17 cellular contexts compared by ENCODE assay signal in the genomic region with DNA sequence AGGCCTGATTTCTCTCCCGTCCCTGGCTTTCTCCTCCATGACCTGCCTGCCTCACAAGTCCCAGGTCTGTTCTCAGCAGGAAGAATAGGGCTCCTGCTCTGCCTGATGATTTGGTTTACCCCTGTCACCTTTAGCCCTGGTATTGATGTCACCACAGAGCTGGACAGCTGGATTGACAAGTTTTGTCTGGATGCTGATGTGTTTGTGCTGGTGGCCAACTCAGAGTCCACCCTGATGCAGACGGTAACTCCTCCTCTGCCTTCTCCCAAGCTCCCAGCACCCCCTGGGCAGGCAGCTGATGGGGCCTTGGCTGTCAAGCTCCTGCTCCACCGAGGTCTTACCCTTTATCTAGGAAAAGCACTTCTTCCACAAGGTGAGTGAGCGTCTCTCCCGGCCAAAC. TPM values are rescaled to one million over a fixed set of nuclear protein-coding genes. Genes with fewer than 3 reads are reported as not detected.
DNase-seq lines count a peak whose midpoint lies in the region; ATAC-seq, FAIRE-seq and TF ChIP-seq lines count a peak whose summit lies in the region.
"Had no signal": no experiment of that assay in that cellular context is flagged by ENCODE, and none has a peak within 500 bp of the region (broad histone marks: within the 10 kb centered on the region; RNA-seq: fewer than 3 reads in every experiment).

No MANE protein-coding gene starts in this region.

- WGBS in HepG2 (ENCODE audit: low lambda C conversion rate), result 98% methylated on average over 4 of the region's 5 CpGs
- WGBS in right lobe of liver (ENCODE audit: insufficient coverage, low coverage, low lambda C conversion rate, missing lambda C conversion rate), result 100% methylated on average over 1 of the region's 5 CpGs
- 92% methylated on average over 5 of the region's 5 CpGs for WGBS in GM12878 (ENCODE audit: insufficient coverage, insufficient replicate concordance, low lambda C conversion rate, missing lambda C conversion rate)
- WGBS in tibial nerve, 2 donors, result 86 to 98% methylated on average over 5 of the region's 5 CpGs

- H3K4me3 ChIP-seq in HepG2 (replicated peaks in 1 of 3; ENCODE audit: insufficient read depth in 1 of 3, low read depth in 2 of 3, low read length in 3 of 3) (no peak overlapping the region), right lobe of liver (no peak overlapping the region), Karpas-422 (ENCODE audit: low read length) (no peak overlapping the region), GM12878 (no peak overlapping the region), tibial nerve (no peak overlapping the region)

- TSS peak; percentile 39 for BruUV-seq in HepG2 (replicated peaks; lab: Mats Ljungman, UMichigan)
- BruUV-seq in GM12878 (replicated peaks; lab: Mats Ljungman, UMichigan), result TSS peak; percentile 44

- intact Hi-C loops in HepG2 (cut with micrococcal nuclease; ENCODE audit: unreplicated experiment) (no loop called here), right lobe of liver (cut with DNase I) (no loop called here), GM12878 (cut with micrococcal nuclease; ENCODE audit: unreplicated experiment) (no loop called here)

- TF ChIP-seq RAD21 in HepG2 (CRISPR knock-in tag; IDR thresholded peaks at IDR 0.05) (no peak), GM12878 (IDR thresholded peaks at IDR 0.05; ENCODE audit: insufficient read depth, low read depth, low read length) (no peak)

- H3K79me2 ChIP-seq in HepG2 (ENCODE audit: insufficient read depth, low read length) (no peaks in the 10 kb centered on the region), Karpas-422 (ENCODE audit: low read length) (no peaks in the 10 kb centered on the region), GM12878 (ENCODE audit: control insufficient read depth, insufficient read depth, low read length) (no peaks in the 10 kb centered on the region)

- no peak for TF ChIP-seq EP300 in HepG2 (IDR thresholded peaks at IDR 0.05; ENCODE audit: low read depth in 2 of 2, low read length in 2 of 2)
- TF ChIP-seq EP300 in HepG2 (CRISPR knock-in tag; IDR thresholded peaks at IDR 0.05; ENCODE audit: borderline replicate concordance), result no peak
- TF ChIP-seq EP300 in GM12878 (IDR thresholded peaks at IDR 0.05; ENCODE audit: borderline replicate concordance in 1 of 2, control insufficient read depth in 1 of 2, low read depth in 2 of 2, low read length in 2 of 2), result no peak
- TF ChIP-seq EP300 in tibial nerve (IDR thresholded peaks at IDR 0.05), result no peak

- FAIRE-seq in HepG2 (lab: Jason Lieb, UNC) (no peak), GM12878 (lab: Jason Lieb, UNC) (no peak), GM12891 (lab: Jason Lieb, UNC) (no peak)
- FAIRE-seq: A204.1, H1 had no signal

- DNase-seq in HepG2 (ENCODE audit: low spot score) (no peak), right lobe of liver (no peak), Karpas-422 (peak; percentile 25), GM12878 (ENCODE audit: low read depth, low spot score) (no peak), tibial nerve (ENCODE audit: low spot score in 2 of 2) (no peak), GM12891 (ENCODE audit: insufficient read length, low spot score) (no peak)
- DNase-seq: AML-193; CD4-positive, alpha-beta T cell; DMS153; DMS79; GDM1; H9; KBM-7 had no signal

- RAD21 ChIA-PET in GM12878 (lab: Charles Lee; ENCODE audit: unreplicated experiment), result no interaction called here

- H2AFZ ChIP-seq in HepG2 (ENCODE audit: low read length) (no peak overlapping the region), Karpas-422 (ENCODE audit: low read length) (no peak overlapping the region), GM12878 (ENCODE audit: control insufficient read depth, low read depth, low read length) (no peak overlapping the region)

- H3K4me2 ChIP-seq in HepG2 (ENCODE audit: low read depth, low read length) (no peak overlapping the region), Karpas-422 (ENCODE audit: low read depth, low read length, poor library complexity, severe bottlenecking) (no peak overlapping the region), GM12878 (ENCODE audit: control insufficient read depth, insufficient read depth) (no peak overlapping the region)

- in situ Hi-C loops in HepG2 (cut with HindIII; ENCODE audit: extremely low pct_ligation_motif_present, low pct_unique_long_range_greater_than_20kb) (no loop called here), GM12878 (cut with MboI) (no loop called here)

- no peak overlapping the region for H3K9ac ChIP-seq in HepG2 (ENCODE audit: insufficient read depth, low read depth, low read length)
- no peak overlapping the region for H3K9ac ChIP-seq in Karpas-422 (ENCODE audit: low read length)
- no peak overlapping the region for H3K9ac ChIP-seq in GM12878 (ENCODE audit: control insufficient read depth, insufficient read depth, low read length)

- H3K27me3 ChIP-seq in HepG2 (ENCODE audit: control insufficient read depth in 1 of 2, insufficient read depth in 2 of 2, low read length in 2 of 2) (no peaks in the 10 kb centered on the region), right lobe of liver (no peaks in the 10 kb centered on the region), Karpas-422 (ENCODE audit: low read length) (no peaks in the 10 kb centered on the region), GM12878 (replicated peaks in 1 of 2; ENCODE audit: control insufficient read depth in 2 of 2, insufficient read depth in 2 of 2, low read length in 1 of 2) (no peaks in the 10 kb centered on the region), tibial nerve (no peaks in the 10 kb centered on the region)

- H3K4me1 ChIP-seq in HepG2 (ENCODE audit: insufficient read depth, low read length) (no peaks in the 10 kb centered on the region), right lobe of liver (peaks cover 0 to 14% (median 0%) of the 10 kb centered on the region in 4 donors), Karpas-422 (ENCODE audit: low read length) (no peaks in the 10 kb centered on the region), GM12878 (ENCODE audit: control insufficient read depth, insufficient read depth, low read length) (no peaks in the 10 kb centered on the region), tibial nerve (no peaks in the 10 kb centered on the region)

- SMC1A ChIA-PET in GM12878 (lab: Charles Lee; ENCODE audit: uncharacterized antibody, unreplicated experiment), result no interaction called here

- H4K20me1 ChIP-seq in HepG2 (ENCODE audit: insufficient read depth, low read length) (no peaks in the 10 kb centered on the region), Karpas-422 (ENCODE audit: insufficient read depth, low read depth, low read length) (peaks cover 4% of the 10 kb centered on the region; the same call in 1 of the 2 replicates), GM12878 (ENCODE audit: control insufficient read depth, insufficient read depth) (no peaks in the 10 kb centered on the region)

- no peak overlapping the region for H3K27ac ChIP-seq in HepG2 (ENCODE audit: extremely low read length, insufficient read depth, low read length)
- no peak overlapping the region for H3K27ac ChIP-seq in right lobe of liver
- no peak overlapping the region for H3K27ac ChIP-seq in Karpas-422 (ENCODE audit: low read length)
- no peak overlapping the region for H3K27ac ChIP-seq in GM12878 (ENCODE audit: control insufficient read depth, insufficient read depth)
- H3K27ac ChIP-seq in tibial nerve, result no peak overlapping the region
- H3K27ac ChIP-seq: C4-2B had no signal

- no peak for ATAC-seq in HepG2
- ATAC-seq in right lobe of liver, result no peak
- no peak for ATAC-seq in GM12878
- no peak for ATAC-seq in HG02623 (IDR thresholded peaks at IDR 0.05; ENCODE audit: unreplicated experiment)

- POLR2A ChIA-PET in HepG2 (lab: Yijun Ruan, JAX) (no interaction called here), GM12878 (lab: Charles Lee) (interaction anchor here (0.6 to 1.0 kb wide), 2 partner anchors 21 to 53 kb away, joined by 3 to 4 read pairs; a partner anchor contains a TSS)

- TF ChIP-seq CTCF in HepG2 (CRISPR knock-in tag; IDR thresholded peaks at IDR 0.05) (no peak), right lobe of liver (IDR thresholded peaks at IDR 0.05) (no peak), GM12878 (IDR thresholded peaks at IDR 0.05 in 2 of 3, conservative IDR thresholded peaks at IDR 0.05 in 1 of 3; ENCODE audit: control insufficient read depth in 2 of 3, extremely low read depth in 1 of 3, insufficient read depth in 1 of 3, low read depth in 3 of 3, low read length in 3 of 3) (no peak), tibial nerve (IDR thresholded peaks at IDR 0.05) (no peak)

- TF ChIP-seq POLR2A in HepG2 (IDR thresholded peaks at IDR 0.05; ENCODE audit: insufficient read depth in 1 of 2, low read depth in 2 of 2, low read length in 2 of 2) (no peak), right lobe of liver (IDR thresholded peaks at IDR 0.05) (no peak), GM12878 (IDR thresholded peaks at IDR 0.05; ENCODE audit: low read depth, low read length) (no peak), tibial nerve (IDR thresholded peaks at IDR 0.05) (no peak), GM12891 (IDR thresholded peaks at IDR 0.05; ENCODE audit: low read depth, low read length) (no peak)

- H3K9me2 ChIP-seq in Karpas-422 (replicated peaks; ENCODE audit: insufficient read depth, low read length), result no peaks in the 10 kb centered on the region

- peaks cover 40 to 74% of the 10 kb centered on the region in 2 experiments for H3K36me3 ChIP-seq in HepG2 (replicated peaks in 1 of 2; ENCODE audit: control insufficient read depth in 1 of 2, insufficient read depth in 2 of 2, low read length in 2 of 2)
- H3K36me3 ChIP-seq in right lobe of liver, result peaks cover 8 to 95% (median 41%) of the 10 kb centered on the region in 4 donors
- peaks cover 29% of the 10 kb centered on the region for H3K36me3 ChIP-seq in Karpas-422 (ENCODE audit: insufficient read depth, low read length)
- peaks cover 40 to 45% of the 10 kb centered on the region in 2 experiments for H3K36me3 ChIP-seq in GM12878 (ENCODE audit: control insufficient read depth in 2 of 2, insufficient read depth in 2 of 2, low read length in 1 of 2)
- H3K36me3 ChIP-seq in tibial nerve, result peaks cover 2 to 100% (median 19%) of the 10 kb centered on the region in 3 donors

- H3K9me3 ChIP-seq in HepG2 (ENCODE audit: low read length), result no peaks in the 10 kb centered on the region
- H3K9me3 ChIP-seq in right lobe of liver, result no peaks in the 10 kb centered on the region
- no peaks in the 10 kb centered on the region for H3K9me3 ChIP-seq in Karpas-422 (ENCODE audit: low read length)
- no peaks in the 10 kb centered on the region for H3K9me3 ChIP-seq in GM12878 (replicated peaks; ENCODE audit: control insufficient read depth, insufficient read depth, low read length)
- no peaks in the 10 kb centered on the region for H3K9me3 ChIP-seq in tibial nerve

- CTCF ChIA-PET in HepG2 (lab: Yijun Ruan, JAX; ENCODE audit: low intra/inter-chr PET ratio, low total read pairs) (no interaction called here), GM12878 (lab: Yijun Ruan, JAX) (interaction anchor here (0.6 kb wide), 1 partner anchor 18 kb away, joined by 3 read pairs; no protein-coding TSS in a partner anchor)

RNA-seq across cellular contexts. Expression of a gene that starts 18.4 kb away (rescaled TPM):
- total RNA-seq in HepG2 (2016; rRNA removed; fragmentation: Illumina TruSeq; extraction: Trizol), result 60.9 and 76.3 TPM in 2 replicates
- total RNA-seq in HepG2 (2016; cell fraction: cytosol; rRNA removed; fragmentation: Illumina TruSeq; extraction: Trizol; ENCODE audit: low read depth), result 7.7 and 8.0 TPM in 2 replicates
- 61.5 and 70.2 TPM in 2 replicates for total RNA-seq in HepG2 (2016; cell fraction: insoluble cytoplasmic fraction; rRNA removed; fragmentation: Illumina TruSeq; extraction: Trizol)
- 31.8 and 32.8 TPM in 2 replicates for total RNA-seq in HepG2 (2016; cell fraction: membrane; rRNA removed; fragmentation: Illumina TruSeq; extraction: Trizol)
- total RNA-seq in HepG2 (2016; cell fraction: nucleus; rRNA removed; fragmentation: Illumina TruSeq; extraction: Trizol), result 38.7 and 39.7 TPM in 2 replicates
- polyA plus RNA-seq in HepG2 (2011; rRNA removed), result 38.7 and 41.0 TPM in 2 replicates
- 31.7 and 32.9 TPM in 2 replicates for polyA plus RNA-seq in HepG2 (2011; cell fraction: cytosol; rRNA removed)
- 49.1 and 52.9 TPM in 2 replicates for polyA plus RNA-seq in HepG2 (2011; cell fraction: nucleus; rRNA removed)
- 42.4 and 55.4 TPM in 2 replicates for polyA plus RNA-seq in HepG2 (2012)
- 4.0 and 4.2 TPM in 2 replicates for polyA plus RNA-seq in HepG2 (2016; cell fraction: cytosol; fragmentation: Illumina TruSeq; extraction: Trizol; ENCODE audit: low read depth)
- polyA plus RNA-seq in HepG2 (2016; cell fraction: insoluble cytoplasmic fraction; fragmentation: Illumina TruSeq; extraction: Trizol; ENCODE audit: low read depth), result 52.2 and 60.5 TPM in 2 replicates
- 14.0 and 14.3 TPM in 2 replicates for polyA plus RNA-seq in HepG2 (2016; cell fraction: membrane; fragmentation: Illumina TruSeq; extraction: Trizol; ENCODE audit: low read depth)
- polyA plus RNA-seq in HepG2 (2016; cell fraction: nucleus; fragmentation: Illumina TruSeq; extraction: Trizol; ENCODE audit: insufficient read depth, low read depth), result 45.1 and 48.2 TPM in 2 replicates
- 83.9 and 88.4 TPM in 2 replicates for polyA minus RNA-seq in HepG2 (2011; rRNA and poly(A)+ RNA removed; ENCODE audit: low replicate concordance)
- polyA minus RNA-seq in HepG2 (2011; cell fraction: cytosol; rRNA and poly(A)+ RNA removed), result 26.6 and 33.4 TPM in 2 replicates
- polyA minus RNA-seq in HepG2 (2011; cell fraction: nucleus; rRNA and poly(A)+ RNA removed), result 22.5 and 40.8 TPM in 2 replicates
- 10 to 100 TPM; 46.2 to 64.0 (median 61.7) TPM for total RNA-seq in right lobe of liver
- total RNA-seq in Karpas-422 (2014; rRNA removed; shearing (Covaris generic); ENCODE audit: low replicate concordance), result 26.9 and 34.1 TPM in 2 replicates
- total RNA-seq in GM12878 (2013; cell fraction: nucleolus; rRNA removed), result 36.8 and 39.8 TPM in 2 replicates
- total RNA-seq in GM12878 (2014; rRNA removed), result 46.1 and 46.2 TPM in 2 replicates
- 27.5 and 28.7 TPM in 2 replicates for total RNA-seq in GM12878 (2014; rRNA removed; fragmentation: Illumina TruSeq; extraction: Trizol)
- 59.6 and 59.8 TPM in 2 replicates for total RNA-seq in GM12878 (2021)
- polyA plus RNA-seq in GM12878 (2011; ENCODE audit: low read depth), result 20.8 TPM
- polyA plus RNA-seq in GM12878 (2011; rRNA removed), result 29.8 and 50.0 TPM in 2 replicates
- 42.8 and 42.9 TPM in 2 replicates for polyA plus RNA-seq in GM12878 (2011; cell fraction: cytosol; rRNA removed)
- 57.4 and 73.7 TPM in 2 replicates for polyA plus RNA-seq in GM12878 (2011; cell fraction: nucleus; rRNA removed)
- 28.5 and 35.1 TPM in 2 replicates for polyA plus RNA-seq in GM12878 (2012)
- 44.0 and 50.1 TPM in 2 replicates for polyA plus RNA-seq in GM12878 (2014; fragmentation: Illumina TruSeq; extraction: Trizol)
- 1 to 10 TPM; 5.3 to 6.4 TPM for polyA plus RNA-seq in GM12878 (2014; fragmentation: Nextera tagmentation; extraction: Ambion mirVana)
- 41.7 and 43.1 TPM in 2 replicates for polyA plus RNA-seq in GM12878 (2014; rRNA removed)
- 10 to 100 TPM; 59.9 to 64.4 TPM for polyA plus RNA-seq in GM12878 (2016; fragmentation: Nextera tagmentation; extraction: Ambion mirVana)
- 53.7 and 65.1 TPM in 2 replicates for polyA minus RNA-seq in GM12878 (2011; rRNA and poly(A)+ RNA removed)
- 15.1 and 19.0 TPM in 2 replicates for polyA minus RNA-seq in GM12878 (2011; cell fraction: cytosol; rRNA and poly(A)+ RNA removed)
- polyA minus RNA-seq in GM12878 (2011; cell fraction: nucleus; rRNA and poly(A)+ RNA removed), result 16.0 and 23.1 TPM in 2 replicates
- 10 to 100 TPM; 53.8 to 71.6 (median 58.7) TPM for total RNA-seq in tibial nerve
- 29.8 TPM for polyA plus RNA-seq in GM12891 (2012; ENCODE audit: low read depth, missing spikeins)

RNA-seq across cellular contexts. Expression of a gene that starts 20.7 kb away (rescaled TPM):
- total RNA-seq in HepG2 (2016; rRNA removed; fragmentation: Illumina TruSeq; extraction: Trizol), result 23.6 and 35.2 TPM in 2 replicates
- total RNA-seq in HepG2 (2016; cell fraction: cytosol; rRNA removed; fragmentation: Illumina TruSeq; extraction: Trizol; ENCODE audit: low read depth), result 52.3 and 57.6 TPM in 2 replicates
- 21.8 and 38.2 TPM in 2 replicates for total RNA-seq in HepG2 (2016; cell fraction: insoluble cytoplasmic fraction; rRNA removed; fragmentation: Illumina TruSeq; extraction: Trizol)
- 42.3 and 49.9 TPM in 2 replicates for total RNA-seq in HepG2 (2016; cell fraction: membrane; rRNA removed; fragmentation: Illumina TruSeq; extraction: Trizol)
- 27.2 and 31.9 TPM in 2 replicates for total RNA-seq in HepG2 (2016; cell fraction: nucleus; rRNA removed; fragmentation: Illumina TruSeq; extraction: Trizol)
- polyA plus RNA-seq in HepG2 (2011; rRNA removed), result 23.0 and 31.1 TPM in 2 replicates
- polyA plus RNA-seq in HepG2 (2011; cell fraction: cytosol; rRNA removed), result 11.2 and 20.9 TPM in 2 replicates
- 166 and 217 TPM in 2 replicates for polyA plus RNA-seq in HepG2 (2011; cell fraction: nucleus; rRNA removed)
- 9.1 and 20.3 TPM in 2 replicates for polyA plus RNA-seq in HepG2 (2012)
- 34.0 and 38.2 TPM in 2 replicates for polyA plus RNA-seq in HepG2 (2016; cell fraction: cytosol; fragmentation: Illumina TruSeq; extraction: Trizol; ENCODE audit: low read depth)
- polyA plus RNA-seq in HepG2 (2016; cell fraction: insoluble cytoplasmic fraction; fragmentation: Illumina TruSeq; extraction: Trizol; ENCODE audit: low read depth), result 17.3 and 17.8 TPM in 2 replicates
- polyA plus RNA-seq in HepG2 (2016; cell fraction: membrane; fragmentation: Illumina TruSeq; extraction: Trizol; ENCODE audit: low read depth), result 27.7 and 34.3 TPM in 2 replicates
- polyA plus RNA-seq in HepG2 (2016; cell fraction: nucleus; fragmentation: Illumina TruSeq; extraction: Trizol; ENCODE audit: insufficient read depth, low read depth), result 63.8 and 70.7 TPM in 2 replicates
- polyA minus RNA-seq in HepG2 (2011; rRNA and poly(A)+ RNA removed; ENCODE audit: low replicate concordance), result 17.1 and 28.4 TPM in 2 replicates
- polyA minus RNA-seq in HepG2 (2011; cell fraction: cytosol; rRNA and poly(A)+ RNA removed), result 6.1 and 8.6 TPM in 2 replicates
- 11.1 and 14.7 TPM in 2 replicates for polyA minus RNA-seq in HepG2 (2011; cell fraction: nucleus; rRNA and poly(A)+ RNA removed)
- total RNA-seq in right lobe of liver, result 10 to 100 TPM in 5 of 6 experiments, 1 to 10 TPM in 1; 7.6 to 19.7 (median 12.1) TPM
- 33.8 and 66.1 TPM in 2 replicates for total RNA-seq in Karpas-422 (2014; rRNA removed; shearing (Covaris generic); ENCODE audit: low replicate concordance)
- 69.0 and 77.4 TPM in 2 replicates for total RNA-seq in GM12878 (2013; cell fraction: nucleolus; rRNA removed)
- 68.8 and 71.3 TPM in 2 replicates for total RNA-seq in GM12878 (2014; rRNA removed)
- total RNA-seq in GM12878 (2014; rRNA removed; fragmentation: Illumina TruSeq; extraction: Trizol), result 16.6 and 17.1 TPM in 2 replicates
- total RNA-seq in GM12878 (2021), result 56.2 and 57.2 TPM in 2 replicates
- polyA plus RNA-seq in GM12878 (2011; ENCODE audit: low read depth), result 12.2 TPM
- 8.8 and 21.5 TPM in 2 replicates for polyA plus RNA-seq in GM12878 (2011; rRNA removed)
- 30.0 and 54.7 TPM in 2 replicates for polyA plus RNA-seq in GM12878 (2011; cell fraction: cytosol; rRNA removed)
- polyA plus RNA-seq in GM12878 (2011; cell fraction: nucleus; rRNA removed), result 275 and 289 TPM in 2 replicates
- polyA plus RNA-seq in GM12878 (2012), result 37.9 and 40.1 TPM in 2 replicates
- polyA plus RNA-seq in GM12878 (2014; fragmentation: Illumina TruSeq; extraction: Trizol), result 5.4 and 11.6 TPM in 2 replicates
- polyA plus RNA-seq in GM12878 (2014; fragmentation: Nextera tagmentation; extraction: Ambion mirVana), result 1 to 10 TPM in 1 of 2 experiments, under 1 TPM in 1; 0.84 to 5.1 TPM
- 65.2 and 70.6 TPM in 2 replicates for polyA plus RNA-seq in GM12878 (2014; rRNA removed)
- polyA plus RNA-seq in GM12878 (2016; fragmentation: Nextera tagmentation; extraction: Ambion mirVana), result 10 to 100 TPM; 82.3 to 95.7 TPM
- 13.8 and 33.1 TPM in 2 replicates for polyA minus RNA-seq in GM12878 (2011; rRNA and poly(A)+ RNA removed)
- 16.1 and 21.0 TPM in 2 replicates for polyA minus RNA-seq in GM12878 (2011; cell fraction: cytosol; rRNA and poly(A)+ RNA removed)
- 22.2 and 38.7 TPM in 2 replicates for polyA minus RNA-seq in GM12878 (2011; cell fraction: nucleus; rRNA and poly(A)+ RNA removed)
- total RNA-seq in tibial nerve, result 10 to 100 TPM; 53.3 to 95.4 (median 67.1) TPM
- 43.9 TPM for polyA plus RNA-seq in GM12891 (2012; ENCODE audit: low read depth, missing spikeins)
